ENCODE assay signal across 8 cellular contexts in the genomic region with DNA sequence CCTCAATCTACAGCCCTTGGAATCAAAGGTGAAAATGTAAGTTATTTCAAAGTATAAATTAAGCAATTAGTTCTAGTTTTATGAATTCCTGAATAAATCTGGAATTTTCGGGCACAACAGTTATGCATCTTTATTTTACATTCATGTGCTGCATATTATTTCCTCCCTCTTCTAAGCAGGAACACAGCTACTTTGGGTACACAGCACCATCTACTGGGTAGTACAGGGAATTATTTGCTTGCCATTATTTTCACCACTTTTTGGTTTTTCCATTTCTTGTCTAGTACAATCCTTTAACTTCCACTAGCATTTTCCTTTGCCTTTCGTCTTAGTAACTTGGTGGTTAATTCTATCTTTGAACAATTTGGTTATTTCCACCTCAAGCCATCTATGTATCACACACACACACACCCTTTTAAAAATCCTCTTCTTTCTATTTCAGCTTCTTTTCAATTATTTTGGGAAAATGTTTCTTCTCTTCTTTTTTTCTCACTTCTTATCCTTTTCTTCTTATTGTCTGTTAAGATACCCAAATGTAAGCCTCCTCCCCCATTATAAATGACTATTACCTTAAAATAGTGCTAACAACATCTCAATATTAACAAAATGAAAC.
DNase-seq lines count a peak whose midpoint lies in the region; ATAC-seq and TF ChIP-seq lines count a peak whose summit lies in the region.

No MANE protein-coding gene starts in this region.

- TF ChIP-seq CTCF in heart left ventricle (IDR thresholded peaks at IDR 0.05) (peak in 9 of 12 donors; percentile 18 to 41 (median 32)), right atrium auricular region (IDR thresholded peaks at IDR 0.05) (peak in 1 of 2 donors; percentile 39), adrenal gland (IDR thresholded peaks at IDR 0.05) (peak in 5 of 6 experiments; percentile 46 to 77 (median 67)), lower lobe of right lung (IDR thresholded peaks at IDR 0.05) (peak; percentile 26), esophagus muscularis mucosa (IDR thresholded peaks at IDR 0.05) (peak in 1 of 3 experiments; percentile 26)

- ATAC-seq in heart left ventricle (no peak), lower lobe of right lung (no peak), HG03439 (IDR thresholded peaks at IDR 0.05; ENCODE audit: unreplicated experiment) (no peak)

- no peak for TF ChIP-seq EP300 in esophagus muscularis mucosa (IDR thresholded peaks at IDR 0.05)

- H3K27ac ChIP-seq in heart left ventricle (no peak overlapping the region), right atrium auricular region (no peak overlapping the region), adrenal gland (no peak overlapping the region), lower lobe of right lung (no peak overlapping the region), esophagus muscularis mucosa (replicated peaks in 1 of 4) (no peak overlapping the region)

- no peak overlapping the region for H3K4me3 ChIP-seq in heart left ventricle
- H3K4me3 ChIP-seq in right atrium auricular region: no peak overlapping the region
- H3K4me3 ChIP-seq in adrenal gland: no peak overlapping the region
- H3K4me3 ChIP-seq in lower lobe of right lung: no peak overlapping the region
- H3K4me3 ChIP-seq in esophagus muscularis mucosa: no peak overlapping the region

- intact Hi-C loops in heart left ventricle (cut with DNase I): loop anchor here in 2 of 10 donors (2.0 to 10.0 kb wide), 2 partner anchors 118 to 334 kb away; no protein-coding TSS in a partner anchor
- intact Hi-C loops in adrenal gland (cut with DNase I): loop anchor here in 1 of 2 donors (10.0 kb wide), 1 partner anchor 128 kb away; no protein-coding TSS in a partner anchor
- intact Hi-C loops in lower lobe of right lung (cut with DNase I): no loop called here
- intact Hi-C loops in esophagus muscularis mucosa (cut with DNase I): no loop called here

- no peak for TF ChIP-seq POLR2A in heart left ventricle (IDR thresholded peaks at IDR 0.05)
- TF ChIP-seq POLR2A in adrenal gland (IDR thresholded peaks at IDR 0.05): no peak
- no peak for TF ChIP-seq POLR2A in esophagus muscularis mucosa (IDR thresholded peaks at IDR 0.05; ENCODE audit: low read depth)

- H3K4me1 ChIP-seq in heart left ventricle (no peaks in the 10 kb centered on the region), right atrium auricular region (no peaks in the 10 kb centered on the region), adrenal gland (replicated peaks in 1 of 2) (no peaks in the 10 kb centered on the region), lower lobe of right lung (no peaks in the 10 kb centered on the region), esophagus muscularis mucosa (no peaks in the 10 kb centered on the region)

- H3K27me3 ChIP-seq in heart left ventricle (no peaks in the 10 kb centered on the region), right atrium auricular region (no peaks in the 10 kb centered on the region), adrenal gland (no peaks in the 10 kb centered on the region), lower lobe of right lung (ENCODE audit: low read depth) (no peaks in the 10 kb centered on the region), esophagus muscularis mucosa (no peaks in the 10 kb centered on the region)

- DNase-seq in heart left ventricle: no peak
- no peak for DNase-seq in right atrium auricular region (ENCODE audit: low spot score)
- DNase-seq in NCI-H1417 (lab: John Stamatoyannopoulos, UW): peak; percentile 14 to 82 (median 69)
- DNase-seq in adrenal gland: no peak
- DNase-seq in lower lobe of right lung: no peak
- no peak for DNase-seq in esophagus muscularis mucosa (ENCODE audit: extremely low spot score)
- DNase-seq in occipital lobe (lab: John Stamatoyannopoulos, UW): no peak

- peaks cover 0 to 18% (median 11%) of the 10 kb centered on the region in 12 donors for H3K9me3 ChIP-seq in heart left ventricle
- H3K9me3 ChIP-seq in right atrium auricular region: peaks cover 0 to 17% of the 10 kb centered on the region in 2 donors
- no peaks in the 10 kb centered on the region for H3K9me3 ChIP-seq in adrenal gland (replicated peaks in 1 of 3)
- H3K9me3 ChIP-seq in lower lobe of right lung: no peaks in the 10 kb centered on the region
- peaks cover 3 to 15% (median 11%) of the 10 kb centered on the region in 4 donors for H3K9me3 ChIP-seq in esophagus muscularis mucosa

- WGBS in heart left ventricle, 4 donors: 25 to 35% (median 34%) methylated on average over 2 of the region's 2 CpGs
- 23 to 27% (median 24%) methylated on average over 2 of the region's 2 CpGs for WGBS in adrenal gland, 4 donors
- WGBS in esophagus muscularis mucosa: 35% methylated on average over 2 of the region's 2 CpGs

- H3K36me3 ChIP-seq in heart left ventricle: no peaks in the 10 kb centered on the region
- no peaks in the 10 kb centered on the region for H3K36me3 ChIP-seq in right atrium auricular region
- no peaks in the 10 kb centered on the region for H3K36me3 ChIP-seq in adrenal gland (replicated peaks in 1 of 2)
- no peaks in the 10 kb centered on the region for H3K36me3 ChIP-seq in lower lobe of right lung
- H3K36me3 ChIP-seq in esophagus muscularis mucosa: no peaks in the 10 kb centered on the region

Comparison
In these comparisons a context has a peak if more than half of its experiments do, and no peak if none do; other contexts are left out.
1. DNase-seq: peak in NCI-H1417 (3 of 3); none in heart left ventricle (0 of 5), right atrium auricular region (single experiment), adrenal gland (0 of 7), lower lobe of right lung (single experiment), esophagus muscularis mucosa (single experiment) and occipital lobe (single experiment).